ENCODE assay signal across 8 cellular contexts in genomic region chr2:43220982-43221659, GRCh38. TPM values are rescaled to one million over a fixed set of nuclear protein-coding genes. Genes with fewer than 3 reads are reported as not detected.
DNase-seq lines count a peak whose midpoint lies in the region; ATAC-seq and TF ChIP-seq lines count a peak whose summit lies in the region.

No MANE protein-coding gene starts in this region.

- H3K4me1 ChIP-seq in A673 (ENCODE audit: insufficient read depth, low read length, poor library complexity, severe bottlenecking) (peaks cover 51% of the 10 kb centered on the region), GM23338 (ENCODE audit: insufficient read depth) (peaks cover 58% of the 10 kb centered on the region), SK-N-SH (ENCODE audit: control insufficient read depth in 1 of 2, insufficient read depth in 2 of 2, low read depth in 1 of 2, low read length in 1 of 2) (peaks cover 46 to 76% of the 10 kb centered on the region in 2 experiments; a peak in 3 of 4 replicates)

- no peaks in the 10 kb centered on the region; the same call in 2 of the 3 replicates for H3K9me3 Mint-ChIP-seq in GM23338
- no peaks in the 10 kb centered on the region for H3K9me3 Mint-ChIP-seq in stimulated activated effector memory CD8-positive, alpha-beta T cell treated with anti-CD3 and anti-CD28 coated beads, Interleukin-12 subunit alpha, Interleukin-12 subunit beta, amount 100 ng/mL, for 72 hours

- WGBS in SK-N-SH (ENCODE audit: low lambda C conversion rate), result 21% methylated on average over 16 of the region's 16 CpGs

- TF ChIP-seq EP300 in SK-N-SH (IDR thresholded peaks at IDR 0.05; ENCODE audit: borderline replicate concordance in 1 of 2, low read depth in 1 of 2, low read length in 1 of 2), result peak; percentile 62 to 87; a peak in 3 of 4 replicates

- peak overlapping the region; percentile 77 for H3K4me3 Mint-ChIP-seq in GM23338
- peak overlapping the region; percentile 85 for H3K4me3 Mint-ChIP-seq in stimulated activated effector memory CD8-positive, alpha-beta T cell treated with anti-CD3 and anti-CD28 coated beads, Interleukin-12 subunit alpha, Interleukin-12 subunit beta, amount 100 ng/mL, for 72 hours

- H3K9me3 ChIP-seq in A673 (ENCODE audit: low read depth, low read length, poor library complexity, severe bottlenecking), result no peaks in the 10 kb centered on the region
- H3K9me3 ChIP-seq in SK-N-SH, result no peaks in the 10 kb centered on the region

- peak overlapping the region; percentile 99 for H3K9ac ChIP-seq in SK-N-SH

- intact Hi-C loops in A673 (cut with micrococcal nuclease; ENCODE audit: unreplicated experiment), result loop anchor here (5.0 to 10.0 kb wide), 2 partner anchors 199 to 366 kb away; no protein-coding TSS in a partner anchor

- H3K36me3 ChIP-seq in A673 (ENCODE audit: insufficient read depth, low read length, poor library complexity, severe bottlenecking), result peaks cover 19% of the 10 kb centered on the region
- H3K36me3 ChIP-seq in GM23338 (ENCODE audit: insufficient read depth), result peaks cover 15% of the 10 kb centered on the region; the same call in 1 of the 2 replicates
- peaks cover 21 to 31% of the 10 kb centered on the region in 2 experiments for H3K36me3 ChIP-seq in SK-N-SH (replicated peaks in 1 of 2; ENCODE audit: control insufficient read depth in 1 of 2, insufficient read depth in 2 of 2, low read length in 1 of 2)
- peaks cover 3% of the 10 kb centered on the region for H3K36me3 ChIP-seq in kidney epithelial cell (ENCODE audit: control insufficient read depth, insufficient read depth, low read length)

- TF ChIP-seq RAD21 in SK-N-SH (IDR thresholded peaks at IDR 0.05; ENCODE audit: low read length), result peak; percentile 40

- H3F3A ChIP-seq in GM23338 (replicated peaks; ENCODE audit: low read depth), result peaks cover 40% of the 10 kb centered on the region
- H3F3A ChIP-seq in SK-N-SH (replicated peaks; ENCODE audit: insufficient read depth), result peaks cover 50% of the 10 kb centered on the region

- peak; percentile 5 for ATAC-seq in GM23338
- ATAC-seq in stimulated activated effector memory CD8-positive, alpha-beta T cell treated with anti-CD3 and anti-CD28 coated beads, Interleukin-12 subunit alpha, Interleukin-12 subunit beta, amount 100 ng/mL, for 72 hours, result no peak
- no peak for ATAC-seq in HG03442 (IDR thresholded peaks at IDR 0.05; ENCODE audit: unreplicated experiment)
- no peak for ATAC-seq in GM18520 (IDR thresholded peaks at IDR 0.05; ENCODE audit: unreplicated experiment)

- CTCF ChIA-PET in A673 (lab: Charles Lee), result interaction anchor here (0.6 kb wide), 1 partner anchor 183 kb away, joined by 3 read pairs; no protein-coding TSS in a partner anchor
- CTCF ChIA-PET in SK-N-SH (lab: Yijun Ruan, JAX), result interaction anchor here (0.6 to 16.3 kb wide), 24 partner anchors 8 to 393 kb away, joined by 3 to 299 read pairs (median 4); no protein-coding TSS in a partner anchor

- peaks cover 23% of the 10 kb centered on the region for H3K27me3 Mint-ChIP-seq in GM23338 (ENCODE audit: insufficient read depth, low read depth, poor library complexity)

- peak; percentile 89 for DNase-seq in A673 (ENCODE audit: low spot score)
- peak; percentile 76 for DNase-seq in GM23338 (ENCODE audit: low spot score)
- DNase-seq in SK-N-SH, result peak; percentile 90
- peak; percentile 84 to 96 for DNase-seq in cardiac fibroblast (ENCODE audit: low read depth in 2 of 2)
- DNase-seq in kidney epithelial cell (ENCODE audit: low read depth), result no peak
- DNase-seq in stimulated activated effector memory CD8-positive, alpha-beta T cell treated with anti-CD3 and anti-CD28 coated beads, Interleukin-12 subunit alpha, Interleukin-12 subunit beta, amount 100 ng/mL, for 72 hours (ENCODE audit: low spot score in 2 of 2), result peak in 1 of 2 donors; percentile 66

- H3K4me3 ChIP-seq in A673 (ENCODE audit: low read depth, low read length, poor library complexity, severe bottlenecking), result peak overlapping the region; percentile 18
- H3K4me3 ChIP-seq in GM23338, result peak overlapping the region; percentile 97
- peak overlapping the region; percentile 95 to 97 for H3K4me3 ChIP-seq in SK-N-SH (ENCODE audit: low read depth in 2 of 2, low read length in 1 of 2)
- peak overlapping the region; percentile 84 to 87 for H3K4me3 ChIP-seq in cardiac fibroblast (replicated peaks in 1 of 2; ENCODE audit: low read depth in 2 of 2, low read length in 2 of 2)
- peak overlapping the region; percentile 82 for H3K4me3 ChIP-seq in kidney epithelial cell (ENCODE audit: low read depth, low read length)

- H2AFZ ChIP-seq in GM23338, result no peak overlapping the region
- H2AFZ ChIP-seq in SK-N-SH (ENCODE audit: low read depth), result no peak overlapping the region

- BruUV-seq in A673 (replicated peaks; lab: Mats Ljungman, UMichigan), result no TSS peak

- H3K27me3 ChIP-seq in A673 (replicated peaks; ENCODE audit: insufficient read depth, low read depth, low read length, poor library complexity) (no peaks in the 10 kb centered on the region), GM23338 (ENCODE audit: insufficient read depth) (no peaks in the 10 kb centered on the region), SK-N-SH (ENCODE audit: insufficient read depth) (no peaks in the 10 kb centered on the region), kidney epithelial cell (ENCODE audit: control insufficient read depth, insufficient read depth, low read length) (no peaks in the 10 kb centered on the region)

- POLR2A ChIA-PET in A673 (lab: Charles Lee; ENCODE audit: low non-redundant PET) (interaction anchor here (0.7 kb wide), 1 partner anchor 134 kb away, joined by 3 read pairs; no protein-coding TSS in a partner anchor), SK-N-SH (lab: Yijun Ruan, JAX) (interaction anchor here (1.1 to 3.6 kb wide), 11 partner anchors 11 to 248 kb away, joined by 3 to 13 read pairs (median 4); no protein-coding TSS in a partner anchor)

- H4K20me1 ChIP-seq in GM23338 (replicated peaks; ENCODE audit: insufficient read depth), result peaks cover 8% of the 10 kb centered on the region
- H4K20me1 ChIP-seq in SK-N-SH (ENCODE audit: insufficient read depth), result peaks cover 33% of the 10 kb centered on the region

- H3K79me2 ChIP-seq in GM23338 (replicated peaks; ENCODE audit: insufficient read depth), result peaks cover 42% of the 10 kb centered on the region
- peaks cover 59% of the 10 kb centered on the region for H3K79me2 ChIP-seq in SK-N-SH (ENCODE audit: insufficient read depth)

- TF ChIP-seq CTCF in A673 (conservative IDR thresholded peaks at IDR 0.05; ENCODE audit: low read depth, low read length), result no peak
- TF ChIP-seq CTCF in GM23338 (conservative IDR thresholded peaks at IDR 0.05; ENCODE audit: low read depth in 2 of 2), result no peak
- no peak for TF ChIP-seq CTCF in SK-N-SH (IDR thresholded peaks at IDR 0.05)
- no peak for TF ChIP-seq CTCF in cardiac fibroblast (IDR thresholded peaks at IDR 0.05; ENCODE audit: low read depth, low read length)
- no peak for TF ChIP-seq CTCF in kidney epithelial cell (IDR thresholded peaks at IDR 0.05; ENCODE audit: insufficient read depth, low read length, poor library complexity, severe bottlenecking)

- peak overlapping the region; percentile 77 for H3K27ac Mint-ChIP-seq in GM23338
- peak overlapping the region; percentile 99 for H3K27ac Mint-ChIP-seq in stimulated activated effector memory CD8-positive, alpha-beta T cell treated with anti-CD3 and anti-CD28 coated beads, Interleukin-12 subunit alpha, Interleukin-12 subunit beta, amount 100 ng/mL, for 72 hours

- H3K9me2 ChIP-seq in GM23338 (ENCODE audit: insufficient read depth), result no peaks in the 10 kb centered on the region
- no peaks in the 10 kb centered on the region for H3K9me2 ChIP-seq in SK-N-SH

- H3K27ac ChIP-seq in A673 (ENCODE audit: low read depth, low read length, poor library complexity, severe bottlenecking) (peak overlapping the region; percentile 85), GM23338 (ENCODE audit: low read depth) (peak overlapping the region; percentile 96), SK-N-SH (ENCODE audit: low read depth in 2 of 2, low read length in 1 of 2) (peak overlapping the region; percentile 94 to 95)

- H3K4me2 ChIP-seq in GM23338 (peak overlapping the region; percentile 79), SK-N-SH (peak overlapping the region; percentile 83)

- H3K36me3 Mint-ChIP-seq in GM23338 (ENCODE audit: low read depth), result peaks cover 35% of the 10 kb centered on the region
- peaks cover 78% of the 10 kb centered on the region for H3K36me3 Mint-ChIP-seq in stimulated activated effector memory CD8-positive, alpha-beta T cell treated with anti-CD3 and anti-CD28 coated beads, Interleukin-12 subunit alpha, Interleukin-12 subunit beta, amount 100 ng/mL, for 72 hours

- peaks cover 58% of the 10 kb centered on the region for H3K4me1 Mint-ChIP-seq in GM23338
- H3K4me1 Mint-ChIP-seq in stimulated activated effector memory CD8-positive, alpha-beta T cell treated with anti-CD3 and anti-CD28 coated beads, Interleukin-12 subunit alpha, Interleukin-12 subunit beta, amount 100 ng/mL, for 72 hours, result peaks cover 52% of the 10 kb centered on the region

TF ChIP-seq in SK-N-SH, 30 proteins besides CTCF, POLR2A, EP300 and RAD21 (continues in another document):
- TF ChIP-seq, protein P1, sequence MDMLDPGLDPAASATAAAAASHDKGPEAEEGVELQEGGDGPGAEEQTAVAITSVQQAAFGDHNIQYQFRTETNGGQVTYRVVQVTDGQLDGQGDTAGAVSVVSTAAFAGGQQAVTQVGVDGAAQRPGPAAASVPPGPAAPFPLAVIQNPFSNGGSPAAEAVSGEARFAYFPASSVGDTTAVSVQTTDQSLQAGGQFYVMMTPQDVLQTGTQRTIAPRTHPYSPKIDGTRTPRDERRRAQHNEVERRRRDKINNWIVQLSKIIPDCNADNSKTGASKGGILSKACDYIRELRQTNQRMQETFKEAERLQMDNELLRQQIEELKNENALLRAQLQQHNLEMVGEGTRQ (IDR thresholded peaks at IDR 0.05; ENCODE audit: borderline replicate concordance, low read depth, low read length), result no peak
- TF ChIP-seq TEAD4 (IDR thresholded peaks at IDR 0.05; ENCODE audit: borderline replicate concordance, insufficient read depth) (0 out of 2 replicates have a peak, but pooled peaks have one; percentile 42), GABPA (IDR thresholded peaks at IDR 0.05; ENCODE audit: low read depth) (no peak), YY1 (IDR thresholded peaks at IDR 0.05; ENCODE audit: low read depth) (no peak), FOSL2 (IDR thresholded peaks at IDR 0.05; ENCODE audit: borderline replicate concordance, low read depth) (peak; percentile 80; the same call in 1 of the 2 replicates), MXI1 (IDR thresholded peaks at IDR 0.05; ENCODE audit: low read depth, low read length) (peak; percentile 74), NFIC (IDR thresholded peaks at IDR 0.05; ENCODE audit: borderline replicate concordance) (peak; percentile 75), RFX5 (IDR thresholded peaks at IDR 0.05; ENCODE audit: low read length) (no peak; the same call in 1 of the 2 replicates), ELF1 (IDR thresholded peaks at IDR 0.05) (no peak; the same call in 1 of the 2 replicates)

RNA-seq across cellular contexts. Expression of gene ZFP36L2, which starts 5.3 kb away (rescaled TPM):
- total RNA-seq in A673 (2021) (20.4 and 23.4 TPM in 2 replicates), kidney epithelial cell (12.2 and 12.6 TPM in 2 replicates)
- 37.9 and 43.0 TPM in 2 replicates for total RNA-seq in GM23338 (2014; rRNA removed; shearing (Covaris generic))
- polyA plus RNA-seq in GM23338 (2016; fragmentation: Nextera tagmentation; extraction: Ambion mirVana) (38.4 and 39.6 TPM in 2 replicates), SK-N-SH (2012; rRNA removed) (12.5 and 18.4 TPM in 2 replicates)
- 22.0 and 22.2 TPM in 2 replicates for polyA plus RNA-seq in SK-N-SH (2012; cell fraction: cytosol; rRNA removed)
- 24.1 and 24.2 TPM in 2 replicates for polyA plus RNA-seq in SK-N-SH (2012; cell fraction: nucleus; rRNA removed)

Comparison
In these comparisons a context has a peak if more than half of its experiments do, and no peak if none do; other contexts are left out.
1. H3K4me3 ChIP-seq: peak in every context shown above with its lines; median percentile 97 in GM23338; 96 in SK-N-SH; 86 in cardiac fibroblast; 82 in kidney epithelial cell; 18 in A673.